Comparison of ENCODE assay signal across 8 cellular contexts in the genomic region with DNA sequence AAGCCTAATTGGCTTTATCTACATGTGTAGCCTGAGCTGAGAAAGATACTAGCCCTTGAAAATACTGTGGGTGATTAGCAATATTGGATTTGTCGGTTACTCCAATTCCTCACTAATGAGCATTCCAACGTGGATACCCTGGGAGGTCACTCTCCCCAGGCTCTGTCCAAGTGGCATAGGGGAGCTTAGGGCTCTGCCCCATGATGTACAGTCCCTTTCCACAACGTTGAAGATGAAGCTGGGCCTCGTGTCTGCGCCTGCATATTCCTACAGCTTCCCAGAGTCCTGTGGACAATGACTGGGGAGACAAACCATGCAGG. TPM values are rescaled to one million over a fixed set of nuclear protein-coding genes. Genes with fewer than 3 reads are reported as not detected.
DNase-seq lines count a peak whose midpoint lies in the region; TF ChIP-seq lines count a peak whose summit lies in the region.

No MANE protein-coding gene starts in this region.

- H3K27me3 ChIP-seq in SK-N-SH (ENCODE audit: insufficient read depth) (no peaks in the 10 kb centered on the region), spleen (replicated peaks in 1 of 7) (no peaks in the 10 kb centered on the region)

- intact Hi-C loops in spleen (cut with DNase I; ENCODE audit: low total_unique reads) = loop anchor here (5.0 kb wide), 1 partner anchor 74 kb away; no protein-coding TSS in a partner anchor

- TF ChIP-seq EP300 in SK-N-SH (IDR thresholded peaks at IDR 0.05; ENCODE audit: borderline replicate concordance in 1 of 2, low read depth in 1 of 2, low read length in 1 of 2) = no peak

- no peaks in the 10 kb centered on the region for H3K9me2 ChIP-seq in SK-N-SH

- H3K9me3 ChIP-seq in SK-N-SH = no peaks in the 10 kb centered on the region
- H3K9me3 ChIP-seq in spleen = no peaks in the 10 kb centered on the region

- H3K4me3 ChIP-seq in SK-N-SH (ENCODE audit: low read depth in 2 of 2, low read length in 1 of 2) (peak overlapping the region; percentile 70 to 98), spleen (peak overlapping the region; percentile 8 to 96 (median 84))

- DNase-seq in SK-N-SH (no peak), erythroblast (lab: John Stamatoyannopoulos, UW) (no peak), spleen (no peak), MV-4-11 (lab: John Stamatoyannopoulos, UW) (no peak), Kasumi-1 (lab: John Stamatoyannopoulos, UW) (no peak), HuH-7.5 (ENCODE audit: low spot score) (no peak), substantia nigra (lab: John Stamatoyannopoulos, UW) (no peak)

- in situ Hi-C loops in GM18951 (cut with MboI; ENCODE audit: low sequenced_read_pairs, unreplicated experiment) = no loop called here

- no peak for TF ChIP-seq CTCF in SK-N-SH (IDR thresholded peaks at IDR 0.05)
- TF ChIP-seq CTCF in spleen (IDR thresholded peaks at IDR 0.05 in 8 of 11, conservative IDR thresholded peaks at IDR 0.05 in 3 of 11) = no peak

- peaks cover 75% of the 10 kb centered on the region for H3F3A ChIP-seq in SK-N-SH (replicated peaks; ENCODE audit: insufficient read depth)

- CTCF ChIA-PET in SK-N-SH (lab: Yijun Ruan, JAX) = interaction anchor here (1.1 to 2.4 kb wide), 6 partner anchors 68 to 228 kb away, joined by 3 to 11 read pairs (median 4); partner anchors contain the start of gene YTHDF2

- H3K4me2 ChIP-seq in SK-N-SH = peak overlapping the region; percentile 88

- peaks cover 50% of the 10 kb centered on the region for H3K79me2 ChIP-seq in SK-N-SH (ENCODE audit: insufficient read depth)

- H3K4me1 ChIP-seq in SK-N-SH (ENCODE audit: control insufficient read depth in 1 of 2, insufficient read depth in 2 of 2, low read depth in 1 of 2, low read length in 1 of 2) = peaks cover 18 to 20% of the 10 kb centered on the region in 2 experiments; a peak in 3 of 4 replicates
- peaks cover 47 to 80% (median 73%) of the 10 kb centered on the region in 6 donors for H3K4me1 ChIP-seq in spleen

- H3K36me3 ChIP-seq in SK-N-SH (replicated peaks in 1 of 2; ENCODE audit: control insufficient read depth in 1 of 2, insufficient read depth in 2 of 2, low read length in 1 of 2) (peaks cover 44 to 71% of the 10 kb centered on the region in 2 experiments), spleen (peaks cover 0 to 63% (median 57%) of the 10 kb centered on the region in 6 donors)

- WGBS in SK-N-SH (ENCODE audit: low lambda C conversion rate) = 6% methylated on average over 5 of the region's 5 CpGs
- 21 to 39% (median 24%) methylated on average over 5 of the region's 5 CpGs for WGBS in spleen, 5 donors

- no peak for TF ChIP-seq RAD21 in SK-N-SH (IDR thresholded peaks at IDR 0.05; ENCODE audit: low read length)

- TF ChIP-seq POLR2A in GM18951 (IDR thresholded peaks at IDR 0.05; ENCODE audit: extremely low read depth, insufficient read depth, insufficient read length) = peak; percentile 58
- peak; percentile 43 for TF ChIP-seq POLR2A in erythroblast (IDR thresholded peaks at IDR 0.05; ENCODE audit: low read length)
- no peak for TF ChIP-seq POLR2A in spleen (IDR thresholded peaks at IDR 0.05)

- H2AFZ ChIP-seq in SK-N-SH (ENCODE audit: low read depth) = no peak overlapping the region

- H3K9ac ChIP-seq in SK-N-SH = peak overlapping the region; percentile 99

- H4K20me1 ChIP-seq in SK-N-SH (ENCODE audit: insufficient read depth) = peaks cover 69% of the 10 kb centered on the region

- peak overlapping the region; percentile 75 to 90 for H3K27ac ChIP-seq in SK-N-SH (ENCODE audit: low read depth in 2 of 2, low read length in 1 of 2)
- H3K27ac ChIP-seq in spleen = peak overlapping the region; percentile 32 to 95 (median 91)
- H3K27ac ChIP-seq in substantia nigra (ENCODE audit: low read depth, low read length, poor library complexity, severe bottlenecking) = no peak overlapping the region

- POLR2A ChIA-PET in SK-N-SH (lab: Yijun Ruan, JAX) = interaction anchor here (0.6 to 2.7 kb wide), 6 partner anchors 9 to 140 kb away, joined by 3 to 9 read pairs (median 4); partner anchors contain the start of gene RNU11

TF ChIP-seq in SK-N-SH, 30 proteins besides CTCF, POLR2A, EP300 and RAD21:
- no peak for TF ChIP-seq NRF1 (IDR thresholded peaks at IDR 0.05; ENCODE audit: low read depth, low read length)
- no peak for TF ChIP-seq SMC3 (IDR thresholded peaks at IDR 0.05; ENCODE audit: low read depth, low read length)
- TF ChIP-seq, protein P1, sequence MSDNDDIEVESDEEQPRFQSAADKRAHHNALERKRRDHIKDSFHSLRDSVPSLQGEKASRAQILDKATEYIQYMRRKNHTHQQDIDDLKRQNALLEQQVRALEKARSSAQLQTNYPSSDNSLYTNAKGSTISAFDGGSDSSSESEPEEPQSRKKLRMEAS (IDR thresholded peaks at IDR 0.05; ENCODE audit: low read depth) = 0 out of 2 replicates have a peak, but pooled peaks have one; percentile 25
- no peak for TF ChIP-seq JUND (IDR thresholded peaks at IDR 0.05)
- no peak for TF ChIP-seq FOXJ3 (CRISPR knock-in tag; IDR thresholded peaks at IDR 0.05)
- no peak for TF ChIP-seq MXI1 (IDR thresholded peaks at IDR 0.05; ENCODE audit: low read depth, low read length)
- TF ChIP-seq RXRA (IDR thresholded peaks at IDR 0.05; ENCODE audit: borderline replicate concordance, low read depth) = no peak
- 0 out of 2 replicates have a peak, but pooled peaks have one; percentile 15 for TF ChIP-seq POLR2AphosphoS5 (IDR thresholded peaks at IDR 0.05; ENCODE audit: low read depth, low read length)
- TF ChIP-seq REST (IDR thresholded peaks at IDR 0.05; ENCODE audit: low read depth, low read length) = no peak
- TF ChIP-seq ELF1 (IDR thresholded peaks at IDR 0.05) = no peak

RNA-seq across cellular contexts. Expression of gene RCC1, which starts 2.6 kb away (rescaled TPM):
- polyA plus RNA-seq in SK-N-SH (2012; rRNA removed) (56.2 and 61.0 TPM in 2 replicates), spleen (10 to 100 TPM; 23.6 to 29.0 (median 28.9) TPM)
- polyA plus RNA-seq in SK-N-SH (2012; cell fraction: cytosol; rRNA removed) = 37.6 and 56.7 TPM in 2 replicates
- polyA plus RNA-seq in SK-N-SH (2012; cell fraction: nucleus; rRNA removed) = 51.9 and 53.7 TPM in 2 replicates
- total RNA-seq in spleen = 10 to 100 TPM; 15.1 to 26.2 (median 22.4) TPM

RNA-seq across cellular contexts. Expression of gene TRNAU1AP, which starts 44.5 kb away (rescaled TPM):
- polyA plus RNA-seq in SK-N-SH (2012; rRNA removed) (25.8 and 31.2 TPM in 2 replicates), spleen (10 to 100 TPM; 24.7 to 26.6 (median 26.6) TPM)
- polyA plus RNA-seq in SK-N-SH (2012; cell fraction: cytosol; rRNA removed) = 26.7 and 28.3 TPM in 2 replicates
- polyA plus RNA-seq in SK-N-SH (2012; cell fraction: nucleus; rRNA removed) = 32.6 and 44.8 TPM in 2 replicates
- total RNA-seq in spleen = 10 to 100 TPM; 14.0 to 25.7 (median 22.5) TPM

Comparison
In these comparisons a context has a peak if more than half of its experiments do, and no peak if none do; other contexts are left out.
1. POLR2A ChIP-seq: peak in GM18951 (single experiment) and erythroblast (single experiment); none in spleen (0 of 3).